Comparison of ENCODE assay signal across 1 cellular context in the genomic region with DNA sequence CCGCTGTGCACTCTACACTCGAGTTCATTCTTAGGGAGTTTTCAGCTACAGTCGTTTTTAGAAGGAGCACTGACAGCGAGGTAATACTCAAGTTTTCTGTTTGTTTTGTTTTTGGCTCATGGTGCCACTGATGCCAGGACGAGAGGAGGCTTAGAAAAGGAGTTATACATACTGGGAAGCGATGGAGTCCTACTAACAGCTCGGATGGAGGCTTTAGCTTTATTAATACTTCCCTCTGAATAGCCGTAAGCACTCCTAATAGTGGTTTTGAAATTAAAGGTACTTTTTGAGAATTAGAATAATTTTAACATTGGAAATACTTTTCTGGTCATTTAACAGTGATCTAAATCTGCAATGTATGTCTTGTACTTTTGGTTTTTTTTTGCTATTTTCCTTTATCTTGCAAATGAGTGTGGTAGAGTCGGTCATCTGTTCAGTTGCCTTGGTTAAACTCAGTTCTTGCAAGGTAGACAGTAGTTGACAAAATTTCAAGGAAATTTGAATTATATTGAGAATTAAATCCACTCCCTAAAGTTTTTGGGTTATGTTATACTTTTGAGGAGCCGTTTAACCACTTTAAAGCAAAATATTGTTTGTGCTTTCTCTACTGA.
TF ChIP-seq lines count a peak whose summit lies in the region.

No MANE protein-coding gene starts in this region.

TF ChIP-seq in HepG2, 621 proteins besides CTCF, POLR2A, EP300 and RAD21 (continued from another document and continues in another):
- TF ChIP-seq, protein P1, sequence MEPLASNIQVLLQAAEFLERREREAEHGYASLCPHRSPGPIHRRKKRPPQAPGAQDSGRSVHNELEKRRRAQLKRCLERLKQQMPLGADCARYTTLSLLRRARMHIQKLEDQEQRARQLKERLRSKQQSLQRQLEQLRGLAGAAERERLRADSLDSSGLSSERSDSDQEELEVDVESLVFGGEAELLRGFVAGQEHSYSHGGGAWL (CRISPR knock-in tag; IDR thresholded peaks at IDR 0.05): no peak
- TF ChIP-seq AKAP8 (CRISPR knock-in tag; IDR thresholded peaks at IDR 0.05) (peak; percentile 24; the same call in 1 of the 2 replicates), TARDBP (CRISPR knock-in tag; IDR thresholded peaks at IDR 0.05) (0 out of 2 replicates have a peak, but pooled peaks have one; percentile 3), ZNF484 (CRISPR knock-in tag; IDR thresholded peaks at IDR 0.05; ENCODE audit: borderline replicate concordance, low read depth) (no peak), ZNF850 (CRISPR knock-in tag; conservative IDR thresholded peaks at IDR 0.05) (no peak), SALL2 (CRISPR knock-in tag; IDR thresholded peaks at IDR 0.05) (no peak), ZNF792 (CRISPR knock-in tag; IDR thresholded peaks at IDR 0.05) (no peak), TCF12 (IDR thresholded peaks at IDR 0.05) (no peak), TCF12 (CRISPR knock-in tag; IDR thresholded peaks at IDR 0.05) (no peak), PHF21A (CRISPR knock-in tag; IDR thresholded peaks at IDR 0.05) (no peak), MEIS1 (CRISPR knock-in tag; IDR thresholded peaks at IDR 0.05; ENCODE audit: borderline replicate concordance) (no peak), TBX3 (IDR thresholded peaks at IDR 0.05; ENCODE audit: borderline replicate concordance) (no peak), ZNF878 (CRISPR knock-in tag; IDR thresholded peaks at IDR 0.05) (no peak), MYC (CRISPR knock-in tag; IDR thresholded peaks at IDR 0.05; ENCODE audit: borderline replicate concordance) (no peak), SRF (IDR thresholded peaks at IDR 0.05; ENCODE audit: low read depth, low read length) (no peak), ZFP82 (CRISPR knock-in tag; IDR thresholded peaks at IDR 0.05; ENCODE audit: borderline replicate concordance) (no peak), NR2F1 (CRISPR knock-in tag; IDR thresholded peaks at IDR 0.05) (no peak), KDM1A (CRISPR knock-in tag; IDR thresholded peaks at IDR 0.05) (no peak), ZNF501 (CRISPR knock-in tag; IDR thresholded peaks at IDR 0.05) (no peak), RBM22 (optimal IDR thresholded peaks at IDR 0.05; ENCODE audit: low read length) (no peak), U2AF2 (IDR thresholded peaks at IDR 0.05; ENCODE audit: low read depth, low read length) (no peak), NKX3-1 (CRISPR knock-in tag; IDR thresholded peaks at IDR 0.05) (no peak), ELF4 (CRISPR knock-in tag; IDR thresholded peaks at IDR 0.05; ENCODE audit: borderline replicate concordance) (no peak)
- TF ChIP-seq, protein P2, sequence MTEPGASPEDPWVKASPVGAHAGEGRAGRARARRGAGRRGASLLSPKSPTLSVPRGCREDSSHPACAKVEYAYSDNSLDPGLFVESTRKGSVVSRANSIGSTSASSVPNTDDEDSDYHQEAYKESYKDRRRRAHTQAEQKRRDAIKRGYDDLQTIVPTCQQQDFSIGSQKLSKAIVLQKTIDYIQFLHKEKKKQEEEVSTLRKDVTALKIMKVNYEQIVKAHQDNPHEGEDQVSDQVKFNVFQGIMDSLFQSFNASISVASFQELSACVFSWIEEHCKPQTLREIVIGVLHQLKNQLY (CRISPR knock-in tag; IDR thresholded peaks at IDR 0.05): no peak
- TF ChIP-seq, protein P3, sequence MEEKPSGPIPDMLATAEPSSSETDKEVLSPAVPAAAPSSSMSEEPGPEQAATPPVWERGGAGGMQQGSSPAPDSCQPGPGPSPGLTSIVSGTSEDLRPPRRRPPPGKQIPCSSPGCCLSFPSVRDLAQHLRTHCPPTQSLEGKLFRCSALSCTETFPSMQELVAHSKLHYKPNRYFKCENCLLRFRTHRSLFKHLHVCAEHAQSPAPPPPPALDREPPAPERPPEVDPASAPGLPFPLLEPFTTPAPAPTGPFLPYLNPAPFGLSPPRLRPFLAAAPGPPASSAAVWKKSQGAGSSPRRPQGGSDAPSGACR (CRISPR knock-in tag; IDR thresholded peaks at IDR 0.05): no peak
- TF ChIP-seq, protein P4, sequence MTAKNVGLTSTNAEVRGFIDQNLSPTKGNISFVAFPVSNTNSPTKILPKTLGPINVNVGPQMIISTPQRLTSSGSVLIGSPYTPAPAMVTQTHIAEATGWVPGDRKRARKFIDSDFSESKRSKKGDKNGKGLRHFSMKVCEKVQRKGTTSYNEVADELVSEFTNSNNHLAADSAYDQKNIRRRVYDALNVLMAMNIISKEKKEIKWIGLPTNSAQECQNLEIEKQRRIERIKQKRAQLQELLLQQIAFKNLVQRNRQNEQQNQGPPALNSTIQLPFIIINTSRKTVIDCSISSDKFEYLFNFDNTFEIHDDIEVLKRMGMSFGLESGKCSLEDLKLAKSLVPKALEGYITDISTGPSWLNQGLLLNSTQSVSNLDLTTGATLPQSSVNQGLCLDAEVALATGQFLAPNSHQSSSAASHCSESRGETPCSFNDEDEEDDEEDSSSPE (CRISPR knock-in tag; IDR thresholded peaks at IDR 0.05): 0 out of 2 replicates have a peak, but pooled peaks have one; percentile 0
- TF ChIP-seq, protein P5, sequence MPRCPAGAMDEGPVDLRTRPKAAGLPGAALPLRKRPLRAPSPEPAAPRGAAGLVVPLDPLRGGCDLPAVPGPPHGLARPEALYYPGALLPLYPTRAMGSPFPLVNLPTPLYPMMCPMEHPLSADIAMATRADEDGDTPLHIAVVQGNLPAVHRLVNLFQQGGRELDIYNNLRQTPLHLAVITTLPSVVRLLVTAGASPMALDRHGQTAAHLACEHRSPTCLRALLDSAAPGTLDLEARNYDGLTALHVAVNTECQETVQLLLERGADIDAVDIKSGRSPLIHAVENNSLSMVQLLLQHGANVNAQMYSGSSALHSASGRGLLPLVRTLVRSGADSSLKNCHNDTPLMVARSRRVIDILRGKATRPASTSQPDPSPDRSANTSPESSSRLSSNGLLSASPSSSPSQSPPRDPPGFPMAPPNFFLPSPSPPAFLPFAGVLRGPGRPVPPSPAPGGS (CRISPR knock-in tag; IDR thresholded peaks at IDR 0.05): no peak
- TF ChIP-seq, protein P6, sequence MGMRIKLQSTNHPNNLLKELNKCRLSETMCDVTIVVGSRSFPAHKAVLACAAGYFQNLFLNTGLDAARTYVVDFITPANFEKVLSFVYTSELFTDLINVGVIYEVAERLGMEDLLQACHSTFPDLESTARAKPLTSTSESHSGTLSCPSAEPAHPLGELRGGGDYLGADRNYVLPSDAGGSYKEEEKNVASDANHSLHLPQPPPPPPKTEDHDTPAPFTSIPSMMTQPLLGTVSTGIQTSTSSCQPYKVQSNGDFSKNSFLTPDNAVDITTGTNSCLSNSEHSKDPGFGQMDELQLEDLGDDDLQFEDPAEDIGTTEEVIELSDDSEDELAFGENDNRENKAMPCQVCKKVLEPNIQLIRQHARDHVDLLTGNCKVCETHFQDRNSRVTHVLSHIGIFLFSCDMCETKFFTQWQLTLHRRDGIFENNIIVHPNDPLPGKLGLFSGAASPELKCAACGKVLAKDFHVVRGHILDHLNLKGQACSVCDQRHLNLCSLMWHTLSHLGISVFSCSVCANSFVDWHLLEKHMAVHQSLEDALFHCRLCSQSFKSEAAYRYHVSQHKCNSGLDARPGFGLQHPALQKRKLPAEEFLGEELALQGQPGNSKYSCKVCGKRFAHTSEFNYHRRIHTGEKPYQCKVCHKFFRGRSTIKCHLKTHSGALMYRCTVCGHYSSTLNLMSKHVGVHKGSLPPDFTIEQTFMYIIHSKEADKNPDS (CRISPR knock-in tag; IDR thresholded peaks at IDR 0.05): no peak
- TF ChIP-seq, protein P7, sequence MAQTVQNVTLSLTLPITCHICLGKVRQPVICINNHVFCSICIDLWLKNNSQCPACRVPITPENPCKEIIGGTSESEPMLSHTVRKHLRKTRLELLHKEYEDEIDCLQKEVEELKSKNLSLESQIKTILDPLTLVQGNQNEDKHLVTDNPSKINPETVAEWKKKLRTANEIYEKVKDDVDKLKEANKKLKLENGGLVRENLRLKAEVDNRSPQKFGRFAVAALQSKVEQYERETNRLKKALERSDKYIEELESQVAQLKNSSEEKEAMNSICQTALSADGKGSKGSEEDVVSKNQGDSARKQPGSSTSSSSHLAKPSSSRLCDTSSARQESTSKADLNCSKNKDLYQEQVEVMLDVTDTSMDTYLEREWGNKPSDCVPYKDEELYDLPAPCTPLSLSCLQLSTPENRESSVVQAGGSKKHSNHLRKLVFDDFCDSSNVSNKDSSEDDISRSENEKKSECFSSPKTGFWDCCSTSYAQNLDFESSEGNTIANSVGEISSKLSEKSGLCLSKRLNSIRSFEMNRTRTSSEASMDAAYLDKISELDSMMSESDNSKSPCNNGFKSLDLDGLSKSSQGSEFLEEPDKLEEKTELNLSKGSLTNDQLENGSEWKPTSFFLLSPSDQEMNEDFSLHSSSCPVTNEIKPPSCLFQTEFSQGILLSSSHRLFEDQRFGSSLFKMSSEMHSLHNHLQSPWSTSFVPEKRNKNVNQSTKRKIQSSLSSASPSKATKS (CRISPR knock-in tag; IDR thresholded peaks at IDR 0.05): no peak
- TF ChIP-seq, protein P8, sequence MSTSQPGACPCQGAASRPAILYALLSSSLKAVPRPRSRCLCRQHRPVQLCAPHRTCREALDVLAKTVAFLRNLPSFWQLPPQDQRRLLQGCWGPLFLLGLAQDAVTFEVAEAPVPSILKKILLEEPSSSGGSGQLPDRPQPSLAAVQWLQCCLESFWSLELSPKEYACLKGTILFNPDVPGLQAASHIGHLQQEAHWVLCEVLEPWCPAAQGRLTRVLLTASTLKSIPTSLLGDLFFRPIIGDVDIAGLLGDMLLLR (CRISPR knock-in tag; IDR thresholded peaks at IDR 0.05): peak; percentile 42; the same call in 1 of the 2 replicates
- TF ChIP-seq, protein P9, sequence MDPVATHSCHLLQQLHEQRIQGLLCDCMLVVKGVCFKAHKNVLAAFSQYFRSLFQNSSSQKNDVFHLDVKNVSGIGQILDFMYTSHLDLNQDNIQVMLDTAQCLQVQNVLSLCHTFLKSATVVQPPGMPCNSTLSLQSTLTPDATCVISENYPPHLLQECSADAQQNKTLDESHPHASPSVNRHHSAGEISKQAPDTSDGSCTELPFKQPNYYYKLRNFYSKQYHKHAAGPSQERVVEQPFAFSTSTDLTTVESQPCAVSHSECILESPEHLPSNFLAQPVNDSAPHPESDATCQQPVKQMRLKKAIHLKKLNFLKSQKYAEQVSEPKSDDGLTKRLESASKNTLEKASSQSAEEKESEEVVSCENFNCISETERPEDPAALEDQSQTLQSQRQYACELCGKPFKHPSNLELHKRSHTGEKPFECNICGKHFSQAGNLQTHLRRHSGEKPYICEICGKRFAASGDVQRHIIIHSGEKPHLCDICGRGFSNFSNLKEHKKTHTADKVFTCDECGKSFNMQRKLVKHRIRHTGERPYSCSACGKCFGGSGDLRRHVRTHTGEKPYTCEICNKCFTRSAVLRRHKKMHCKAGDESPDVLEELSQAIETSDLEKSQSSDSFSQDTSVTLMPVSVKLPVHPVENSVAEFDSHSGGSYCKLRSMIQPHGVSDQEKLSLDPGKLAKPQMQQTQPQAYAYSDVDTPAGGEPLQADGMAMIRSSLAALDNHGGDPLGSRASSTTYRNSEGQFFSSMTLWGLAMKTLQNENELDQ (CRISPR knock-in tag; IDR thresholded peaks at IDR 0.05; ENCODE audit: borderline replicate concordance): no peak
- TF ChIP-seq, protein P10, sequence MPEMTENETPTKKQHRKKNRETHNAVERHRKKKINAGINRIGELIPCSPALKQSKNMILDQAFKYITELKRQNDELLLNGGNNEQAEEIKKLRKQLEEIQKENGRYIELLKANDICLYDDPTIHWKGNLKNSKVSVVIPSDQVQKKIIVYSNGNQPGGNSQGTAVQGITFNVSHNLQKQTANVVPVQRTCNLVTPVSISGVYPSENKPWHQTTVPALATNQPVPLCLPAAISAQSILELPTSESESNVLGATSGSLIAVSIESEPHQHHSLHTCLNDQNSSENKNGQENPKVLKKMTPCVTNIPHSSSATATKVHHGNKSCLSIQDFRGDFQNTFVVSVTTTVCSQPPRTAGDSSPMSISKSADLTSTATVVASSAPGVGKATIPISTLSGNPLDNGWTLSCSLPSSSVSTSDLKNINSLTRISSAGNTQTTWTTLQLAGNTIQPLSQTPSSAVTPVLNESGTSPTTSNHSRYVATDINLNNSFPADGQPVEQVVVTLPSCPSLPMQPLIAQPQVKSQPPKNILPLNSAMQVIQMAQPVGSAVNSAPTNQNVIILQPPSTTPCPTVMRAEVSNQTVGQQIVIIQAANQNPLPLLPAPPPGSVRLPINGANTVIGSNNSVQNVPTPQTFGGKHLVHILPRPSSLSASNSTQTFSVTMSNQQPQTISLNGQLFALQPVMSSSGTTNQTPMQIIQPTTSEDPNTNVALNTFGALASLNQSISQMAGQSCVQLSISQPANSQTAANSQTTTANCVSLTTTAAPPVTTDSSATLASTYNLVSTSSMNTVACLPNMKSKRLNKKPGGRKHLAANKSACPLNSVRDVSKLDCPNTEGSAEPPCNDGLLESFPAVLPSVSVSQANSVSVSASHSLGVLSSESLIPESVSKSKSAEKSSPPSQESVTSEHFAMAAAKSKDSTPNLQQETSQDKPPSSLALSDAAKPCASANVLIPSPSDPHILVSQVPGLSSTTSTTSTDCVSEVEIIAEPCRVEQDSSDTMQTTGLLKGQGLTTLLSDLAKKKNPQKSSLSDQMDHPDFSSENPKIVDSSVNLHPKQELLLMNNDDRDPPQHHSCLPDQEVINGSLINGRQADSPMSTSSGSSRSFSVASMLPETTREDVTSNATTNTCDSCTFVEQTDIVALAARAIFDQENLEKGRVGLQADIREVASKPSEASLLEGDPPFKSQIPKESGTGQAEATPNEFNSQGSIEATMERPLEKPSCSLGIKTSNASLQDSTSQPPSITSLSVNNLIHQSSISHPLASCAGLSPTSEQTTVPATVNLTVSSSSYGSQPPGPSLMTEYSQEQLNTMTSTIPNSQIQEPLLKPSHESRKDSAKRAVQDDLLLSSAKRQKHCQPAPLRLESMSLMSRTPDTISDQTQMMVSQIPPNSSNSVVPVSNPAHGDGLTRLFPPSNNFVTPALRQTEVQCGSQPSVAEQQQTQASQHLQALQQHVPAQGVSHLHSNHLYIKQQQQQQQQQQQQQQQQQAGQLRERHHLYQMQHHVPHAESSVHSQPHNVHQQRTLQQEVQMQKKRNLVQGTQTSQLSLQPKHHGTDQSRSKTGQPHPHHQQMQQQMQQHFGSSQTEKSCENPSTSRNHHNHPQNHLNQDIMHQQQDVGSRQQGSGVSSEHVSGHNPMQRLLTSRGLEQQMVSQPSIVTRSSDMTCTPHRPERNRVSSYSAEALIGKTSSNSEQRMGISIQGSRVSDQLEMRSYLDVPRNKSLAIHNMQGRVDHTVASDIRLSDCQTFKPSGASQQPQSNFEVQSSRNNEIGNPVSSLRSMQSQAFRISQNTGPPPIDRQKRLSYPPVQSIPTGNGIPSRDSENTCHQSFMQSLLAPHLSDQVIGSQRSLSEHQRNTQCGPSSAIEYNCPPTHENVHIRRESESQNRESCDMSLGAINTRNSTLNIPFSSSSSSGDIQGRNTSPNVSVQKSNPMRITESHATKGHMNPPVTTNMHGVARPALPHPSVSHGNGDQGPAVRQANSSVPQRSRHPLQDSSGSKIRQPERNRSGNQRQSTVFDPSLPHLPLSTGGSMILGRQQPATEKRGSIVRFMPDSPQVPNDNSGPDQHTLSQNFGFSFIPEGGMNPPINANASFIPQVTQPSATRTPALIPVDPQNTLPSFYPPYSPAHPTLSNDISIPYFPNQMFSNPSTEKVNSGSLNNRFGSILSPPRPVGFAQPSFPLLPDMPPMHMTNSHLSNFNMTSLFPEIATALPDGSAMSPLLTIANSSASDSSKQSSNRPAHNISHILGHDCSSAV (CRISPR knock-in tag; IDR thresholded peaks at IDR 0.05; ENCODE audit: borderline replicate concordance): no peak
- TF ChIP-seq, protein P11, sequence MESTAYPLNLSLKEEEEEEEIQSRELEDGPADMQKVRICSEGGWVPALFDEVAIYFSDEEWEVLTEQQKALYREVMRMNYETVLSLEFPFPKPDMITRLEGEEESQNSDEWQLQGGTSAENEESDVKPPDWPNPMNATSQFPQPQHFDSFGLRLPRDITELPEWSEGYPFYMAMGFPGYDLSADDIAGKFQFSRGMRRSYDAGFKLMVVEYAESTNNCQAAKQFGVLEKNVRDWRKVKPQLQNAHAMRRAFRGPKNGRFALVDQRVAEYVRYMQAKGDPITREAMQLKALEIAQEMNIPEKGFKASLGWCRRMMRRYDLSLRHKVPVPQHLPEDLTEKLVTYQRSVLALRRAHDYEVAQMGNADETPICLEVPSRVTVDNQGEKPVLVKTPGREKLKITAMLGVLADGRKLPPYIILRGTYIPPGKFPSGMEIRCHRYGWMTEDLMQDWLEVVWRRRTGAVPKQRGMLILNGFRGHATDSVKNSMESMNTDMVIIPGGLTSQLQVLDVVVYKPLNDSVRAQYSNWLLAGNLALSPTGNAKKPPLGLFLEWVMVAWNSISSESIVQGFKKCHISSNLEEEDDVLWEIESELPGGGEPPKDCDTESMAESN (CRISPR knock-in tag; conservative IDR thresholded peaks at IDR 0.05): no peak
